In genomic region chr3:159919873-159920272, GRCh38 we compare ENCODE assay signal across 1 cellular context.
TF ChIP-seq lines count a peak whose summit lies in the region.

No MANE protein-coding gene starts in this region.

TF ChIP-seq in GM12878, 131 proteins besides CTCF, POLR2A, EP300 and RAD21 (continued from another document):
- TF ChIP-seq FOXM1 (IDR thresholded peaks at IDR 0.05; ENCODE audit: low read depth, low read length): peak; percentile 82; the same call in 1 of the 2 replicates
- TF ChIP-seq SMAD1 (IDR thresholded peaks at IDR 0.05; ENCODE audit: low read depth, partially characterized antibody): no peak
- TF ChIP-seq SMAD5 (IDR thresholded peaks at IDR 0.05; ENCODE audit: low read depth): no peak
- no peak for TF ChIP-seq MLLT1 (IDR thresholded peaks at IDR 0.05)
- TF ChIP-seq ZBED1 (IDR thresholded peaks at IDR 0.05; ENCODE audit: borderline replicate concordance): peak; percentile 69; the same call in 1 of the 2 replicates
- TF ChIP-seq NR2C1 (IDR thresholded peaks at IDR 0.05): no peak
- TF ChIP-seq ATF3 (IDR thresholded peaks at IDR 0.05; ENCODE audit: borderline replicate concordance, extremely low read depth, low read depth, low read length): no peak
- TF ChIP-seq BCLAF1 (IDR thresholded peaks at IDR 0.05): no peak
- no peak for TF ChIP-seq ELK1 (IDR thresholded peaks at IDR 0.05; ENCODE audit: low read depth, low read length)
- TF ChIP-seq TARDBP (IDR thresholded peaks at IDR 0.05; ENCODE audit: borderline replicate concordance): no peak
- TF ChIP-seq SMC3 (IDR thresholded peaks at IDR 0.05; ENCODE audit: borderline replicate concordance, low read length): no peak
- TF ChIP-seq ZBTB11 (CRISPR knock-in tag; IDR thresholded peaks at IDR 0.05): no peak
- TF ChIP-seq HDAC2 (IDR thresholded peaks at IDR 0.05): no peak
- peak; percentile 65 for TF ChIP-seq SKIL (IDR thresholded peaks at IDR 0.05; ENCODE audit: low read depth, poor library complexity, severe bottlenecking)
- TF ChIP-seq SUPT20H (IDR thresholded peaks at IDR 0.05; ENCODE audit: borderline replicate concordance, control insufficient read depth, low read depth, low read length): no peak
- no peak for TF ChIP-seq NKRF (conservative IDR thresholded peaks at IDR 0.05)
- no peak for TF ChIP-seq STAT3 (IDR thresholded peaks at IDR 0.05; ENCODE audit: low read depth, low read length)
- no peak for TF ChIP-seq ZNF207 (IDR thresholded peaks at IDR 0.05; ENCODE audit: borderline replicate concordance)
- no peak for TF ChIP-seq IRF3 (IDR thresholded peaks at IDR 0.05)
- peak; percentile 68; the same call in 1 of the 2 replicates for TF ChIP-seq MTA2 (IDR thresholded peaks at IDR 0.05; ENCODE audit: low read depth)
- no peak for TF ChIP-seq CREB1 (IDR thresholded peaks at IDR 0.05; ENCODE audit: low read depth)
- no peak for TF ChIP-seq USF1 (IDR thresholded peaks at IDR 0.05; ENCODE audit: borderline replicate concordance, extremely low read length, insufficient read depth, low read depth, low read length)
- no peak for TF ChIP-seq STAT1 (conservative IDR thresholded peaks at IDR 0.05)
- no peak for TF ChIP-seq HSF1 (IDR thresholded peaks at IDR 0.05; ENCODE audit: low read depth, low read length)
- TF ChIP-seq LARP7 (IDR thresholded peaks at IDR 0.05): no peak
- TF ChIP-seq SPI1 (IDR thresholded peaks at IDR 0.05; ENCODE audit: borderline replicate concordance, insufficient read depth, low read depth, low read length): peak; percentile 90
- no peak for TF ChIP-seq FOS (IDR thresholded peaks at IDR 0.05; ENCODE audit: borderline replicate concordance, extremely low read depth, insufficient read length)
- peak; percentile 75; the same call in 1 of the 2 replicates for TF ChIP-seq DPF2 (IDR thresholded peaks at IDR 0.05)
- no peak for TF ChIP-seq CHD4 (IDR thresholded peaks at IDR 0.05)
- TF ChIP-seq PML (IDR thresholded peaks at IDR 0.05; ENCODE audit: low read length): 0 out of 2 replicates have a peak, but pooled peaks have one; percentile 31
- no peak for TF ChIP-seq RAD51 (IDR thresholded peaks at IDR 0.05)
- no peak for TF ChIP-seq SREBF1 (IDR thresholded peaks at IDR 0.05; ENCODE audit: low read length)
- TF ChIP-seq HDGF (IDR thresholded peaks at IDR 0.05): no peak
- peak in 1 of 2 experiments; percentile 43; a peak in 1 of 4 replicates for TF ChIP-seq ETV6 (conservative IDR thresholded peaks at IDR 0.05 in 1 of 2, IDR thresholded peaks at IDR 0.05 in 1 of 2; ENCODE audit: borderline replicate concordance in 1 of 2, low read depth in 1 of 2)
- TF ChIP-seq BACH1 (IDR thresholded peaks at IDR 0.05; ENCODE audit: borderline replicate concordance): peak; percentile 95
- no peak for TF ChIP-seq ZBTB33 (IDR thresholded peaks at IDR 0.05)
- peak; percentile 86 for TF ChIP-seq MEF2B (IDR thresholded peaks at IDR 0.05; ENCODE audit: partially characterized antibody, poor library complexity, severe bottlenecking)
- TF ChIP-seq RELA (IDR thresholded peaks at IDR 0.05; ENCODE audit: borderline replicate concordance, partially characterized antibody): no peak
- TF ChIP-seq IKZF1 (conservative IDR thresholded peaks at IDR 0.05): no peak
TF ChIP-seq in GM12878: peak in this region for 31.
